32 cellular contexts compared by ENCODE assay signal in the genomic region with DNA sequence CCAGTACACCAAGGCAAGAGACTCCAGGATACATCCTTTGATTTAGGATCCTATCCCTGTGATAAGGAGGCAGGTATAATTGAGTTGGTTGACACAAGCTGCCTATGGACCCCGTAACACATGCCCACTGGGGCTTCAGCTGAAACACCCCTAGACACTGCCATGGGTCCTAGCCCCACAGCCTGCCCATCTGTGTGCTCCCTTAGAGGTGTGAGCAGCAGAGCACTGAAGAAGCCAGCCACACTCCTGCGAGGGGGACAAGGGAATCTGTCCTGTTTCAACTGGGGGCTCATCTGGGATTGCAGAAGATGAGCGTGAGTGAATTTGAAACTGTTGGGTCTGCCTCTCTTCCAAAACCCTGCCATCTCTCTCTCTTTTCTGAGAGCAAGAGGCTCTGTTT.
DNase-seq lines count a peak whose midpoint lies in the region; ATAC-seq and TF ChIP-seq lines count a peak whose summit lies in the region.
"Had no signal": no experiment of that assay in that cellular context is flagged by ENCODE, and none has a peak within 500 bp of the region (broad histone marks: within the 10 kb centered on the region; RNA-seq: fewer than 3 reads in every experiment).

No MANE protein-coding gene starts in this region.

- peak; percentile 39 for ATAC-seq in stimulated activated effector memory CD8-positive, alpha-beta T cell treated with anti-CD3 and anti-CD28 coated beads, Interleukin-12 subunit alpha, Interleukin-12 subunit beta, amount 100 ng/mL, for 72 hours
- ATAC-seq: A549; CD8-positive, alpha-beta T cell had no signal

- no peaks in the 10 kb centered on the region for H3K4me1 ChIP-seq in Karpas-422 (ENCODE audit: low read length)
- H3K4me1 ChIP-seq: A549; BE2C; BLaER1; BLaER1 treated with 17β-estradiol and CSF1 and Interleukin-3, amounts not matched to agents 10 nM and 100 nM; Caco-2 had no signal

- H3K27me3 ChIP-seq in Karpas-422 (ENCODE audit: low read length) = no peaks in the 10 kb centered on the region
- H3K27me3 ChIP-seq: BE2C; BLaER1; BLaER1 treated with 17β-estradiol and CSF1 and Interleukin-3, amounts not matched to agents 10 nM and 100 nM had no signal

- no peak overlapping the region for H3K9ac ChIP-seq in Karpas-422 (ENCODE audit: low read length)
- H3K9ac ChIP-seq: BLaER1; BLaER1 treated with 17β-estradiol and CSF1 and Interleukin-3, amounts not matched to agents 10 nM and 100 nM had no signal

- H3K9me3 Mint-ChIP-seq in osteocyte (ENCODE audit: unreplicated experiment) = no peaks in the 10 kb centered on the region
- H3K9me3 Mint-ChIP-seq in stimulated activated effector memory CD8-positive, alpha-beta T cell treated with anti-CD3 and anti-CD28 coated beads, Interleukin-12 subunit alpha, Interleukin-12 subunit beta, amount 100 ng/mL, for 72 hours = peaks cover 16% of the 10 kb centered on the region

- H3K9me2 ChIP-seq in Karpas-422 (replicated peaks; ENCODE audit: insufficient read depth, low read length) = no peaks in the 10 kb centered on the region

- TF ChIP-seq CTCF in osteocyte (IDR thresholded peaks at IDR 0.05) = no peak

- no peak overlapping the region for H3K4me2 ChIP-seq in Karpas-422 (ENCODE audit: low read depth, low read length, poor library complexity, severe bottlenecking)
- H3K4me2 ChIP-seq: A549; BLaER1; BLaER1 treated with 17β-estradiol and CSF1 and Interleukin-3, amounts not matched to agents 10 nM and 100 nM had no signal

- H3K27ac ChIP-seq in Karpas-422 (ENCODE audit: low read length) = no peak overlapping the region
- H3K27ac ChIP-seq: 22Rv1; A549; BLaER1; BLaER1 treated with 17β-estradiol and CSF1 and Interleukin-3, amounts not matched to agents 10 nM and 100 nM; C4-2B had no signal

- no peak overlapping the region for H3K4me3 ChIP-seq in Karpas-422 (ENCODE audit: low read length)
- H3K4me3 ChIP-seq: A549; BLaER1; BLaER1 treated with 17β-estradiol and CSF1 and Interleukin-3, amounts not matched to agents 10 nM and 100 nM had no signal

- H3K79me2 ChIP-seq in Karpas-422 (ENCODE audit: low read length) = no peaks in the 10 kb centered on the region

- no peaks in the 10 kb centered on the region for H4K20me1 ChIP-seq in Karpas-422 (ENCODE audit: insufficient read depth, low read depth, low read length)
- H4K20me1 ChIP-seq: BLaER1; BLaER1 treated with 17β-estradiol and CSF1 and Interleukin-3, amounts not matched to agents 10 nM and 100 nM had no signal

- no peak overlapping the region for H3K27ac Mint-ChIP-seq in osteocyte (ENCODE audit: unreplicated experiment)
- no peak overlapping the region for H3K27ac Mint-ChIP-seq in stimulated activated effector memory CD8-positive, alpha-beta T cell treated with anti-CD3 and anti-CD28 coated beads, Interleukin-12 subunit alpha, Interleukin-12 subunit beta, amount 100 ng/mL, for 72 hours
- H3K27ac Mint-ChIP-seq: B cell; CD14-positive monocyte; CD4-positive, alpha-beta memory T cell; CD4-positive, alpha-beta T cell; CD4-positive, CD25-positive, alpha-beta regulatory T cell; CD8-positive, alpha-beta memory T cell; CD8-positive, alpha-beta T cell had no signal

- DNase-seq in Karpas-422 (no peak), osteocyte (ENCODE audit: extremely low spot score, unreplicated experiment) (peak; percentile 64), 8988T (no peak), GM19238 (ENCODE audit: insufficient read length, low spot score) (no peak)
- DNase-seq in stimulated activated effector memory CD8-positive, alpha-beta T cell treated with anti-CD3 and anti-CD28 coated beads, Interleukin-12 subunit alpha, Interleukin-12 subunit beta, amount 100 ng/mL, for 72 hours (ENCODE audit: low spot score in 2 of 2) = no peak
- no peak for DNase-seq in activated naive CD4-positive, alpha-beta T cell treated with Interleukin-2 at 50 U/mL for 16 hours
- DNase-seq: ACHN; AML-193; BE2C; C1 segment of cervical spinal cord; Caco-2; Calu3; CD4-positive, alpha-beta memory T cell; CD4-positive, alpha-beta T cell; CD4-positive, CD25-positive, alpha-beta regulatory T cell; CD8-positive, alpha-beta memory T cell; CD8-positive, alpha-beta T cell; COR-L47; DMS 273 treated with DMSO at 0.1 percent for 48 hours; DMS153; DMS53; DMS79; DMS79 treated with DMSO at 0.1 percent for 48 hours; DND-41; EL had no signal

- no peak overlapping the region for H3K4me3 Mint-ChIP-seq in osteocyte (ENCODE audit: unreplicated experiment)
- H3K4me3 Mint-ChIP-seq in stimulated activated effector memory CD8-positive, alpha-beta T cell treated with anti-CD3 and anti-CD28 coated beads, Interleukin-12 subunit alpha, Interleukin-12 subunit beta, amount 100 ng/mL, for 72 hours = no peak overlapping the region
- H3K4me3 Mint-ChIP-seq: B cell; CD14-positive monocyte; CD4-positive, alpha-beta memory T cell; CD4-positive, alpha-beta T cell; CD4-positive, CD25-positive, alpha-beta regulatory T cell; CD8-positive, alpha-beta memory T cell; CD8-positive, alpha-beta T cell had no signal

- no peaks in the 10 kb centered on the region for H3K36me3 Mint-ChIP-seq in osteocyte (ENCODE audit: unreplicated experiment)
- H3K36me3 Mint-ChIP-seq in stimulated activated effector memory CD8-positive, alpha-beta T cell treated with anti-CD3 and anti-CD28 coated beads, Interleukin-12 subunit alpha, Interleukin-12 subunit beta, amount 100 ng/mL, for 72 hours = no peaks in the 10 kb centered on the region
- H3K36me3 Mint-ChIP-seq: CD14-positive monocyte; CD4-positive, alpha-beta memory T cell; CD4-positive, CD25-positive, alpha-beta regulatory T cell; CD8-positive, alpha-beta memory T cell; CD8-positive, alpha-beta T cell had no signal

- 0 out of 2 replicates have a peak overlapping the region, but pooled peaks have one; percentile 26 for H2AFZ ChIP-seq in Karpas-422 (ENCODE audit: low read length)

- H3K4me1 Mint-ChIP-seq in osteocyte (ENCODE audit: unreplicated experiment) = no peaks in the 10 kb centered on the region
- no peaks in the 10 kb centered on the region for H3K4me1 Mint-ChIP-seq in stimulated activated effector memory CD8-positive, alpha-beta T cell treated with anti-CD3 and anti-CD28 coated beads, Interleukin-12 subunit alpha, Interleukin-12 subunit beta, amount 100 ng/mL, for 72 hours
- H3K4me1 Mint-ChIP-seq: B cell; CD14-positive monocyte; CD4-positive, alpha-beta memory T cell; CD4-positive, CD25-positive, alpha-beta regulatory T cell; CD8-positive, alpha-beta memory T cell had no signal

- H3K9me3 ChIP-seq in Karpas-422 (ENCODE audit: low read length) = no peaks in the 10 kb centered on the region
- H3K9me3 ChIP-seq: A549; BE2C; BLaER1; BLaER1 treated with 17β-estradiol and CSF1 and Interleukin-3, amounts not matched to agents 10 nM and 100 nM; Caco-2 had no signal

- no peaks in the 10 kb centered on the region for H3K36me3 ChIP-seq in Karpas-422 (ENCODE audit: insufficient read depth, low read length)
- H3K36me3 ChIP-seq: BE2C; BLaER1; BLaER1 treated with 17β-estradiol and CSF1 and Interleukin-3, amounts not matched to agents 10 nM and 100 nM had no signal

- H3K27me3 Mint-ChIP-seq in osteocyte (ENCODE audit: unreplicated experiment) = peaks cover 3% of the 10 kb centered on the region
- H3K27me3 Mint-ChIP-seq: B cell; CD4-positive, alpha-beta memory T cell; CD4-positive, alpha-beta T cell; CD4-positive, CD25-positive, alpha-beta regulatory T cell; CD8-positive, alpha-beta memory T cell had no signal
